Comparison of ENCODE assay signal across 9 cellular contexts in the genomic region with DNA sequence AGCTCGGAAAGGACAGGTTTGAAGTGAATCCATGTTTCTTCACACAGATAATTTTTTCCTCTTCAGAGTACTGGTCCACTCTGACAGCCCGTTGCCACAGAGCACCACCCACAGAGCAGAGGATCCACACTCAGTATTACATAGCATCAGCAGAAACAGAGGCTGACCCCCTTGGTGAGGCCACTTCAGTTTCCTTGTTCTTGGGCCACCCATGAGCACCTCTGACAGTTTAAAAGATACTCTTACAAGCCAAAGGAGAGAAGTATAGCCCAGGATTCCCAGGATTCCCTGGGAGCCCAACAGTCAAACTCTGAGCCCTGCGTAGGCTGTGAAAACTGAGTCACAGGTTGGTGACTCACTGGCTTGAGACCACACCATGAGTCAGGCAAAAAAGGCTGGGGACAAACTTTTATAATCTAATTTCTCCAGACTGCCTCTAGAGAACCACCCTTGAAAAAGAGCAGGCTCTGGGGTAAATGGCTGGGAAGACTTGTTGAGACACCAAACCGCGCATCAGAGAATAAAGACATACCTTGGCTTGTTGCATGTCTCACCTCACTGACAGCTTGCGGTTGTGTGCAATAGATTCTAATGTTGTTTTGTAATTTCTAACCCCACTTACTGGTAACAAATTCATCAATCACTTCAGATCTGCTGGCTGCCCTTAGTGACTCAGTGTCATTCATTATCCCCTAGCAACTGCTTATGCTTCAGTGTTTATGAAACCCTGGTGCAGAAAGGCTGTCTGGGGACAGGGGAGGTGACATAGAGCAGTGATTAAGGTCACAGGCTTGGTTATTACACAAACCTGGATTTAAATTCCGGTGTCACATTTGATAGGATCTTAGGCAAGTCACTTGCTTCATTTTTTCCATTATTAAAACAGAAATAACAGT. TPM values are rescaled to one million over a fixed set of nuclear protein-coding genes. Genes with fewer than 3 reads are reported as not detected.
DNase-seq lines count a peak whose midpoint lies in the region; ATAC-seq and TF ChIP-seq lines count a peak whose summit lies in the region.
"Had no signal": no experiment of that assay in that cellular context is flagged by ENCODE, and none has a peak within 500 bp of the region (broad histone marks: within the 10 kb centered on the region; RNA-seq: fewer than 3 reads in every experiment).

No MANE protein-coding gene starts in this region.

- peak; percentile 74 for ATAC-seq in GM18867 (IDR thresholded peaks at IDR 0.05; ENCODE audit: unreplicated experiment)
- no peak for ATAC-seq in GM21528 (IDR thresholded peaks at IDR 0.05; ENCODE audit: low FRiP score, unreplicated experiment)

- H3K36me3 ChIP-seq in adrenal gland (replicated peaks in 1 of 2) (no peaks in the 10 kb centered on the region), spleen (no peaks in the 10 kb centered on the region)

- H3K9me3 ChIP-seq in adrenal gland (replicated peaks in 1 of 3) (no peaks in the 10 kb centered on the region), spleen (no peaks in the 10 kb centered on the region)

- WGBS in adrenal gland, 4 donors = 40 to 55% (median 45%) methylated on average over 7 of the region's 7 CpGs
- WGBS in spleen, 5 donors = 78 to 90% (median 86%) methylated on average over 6 to 7 of the region's 7 CpGs

- TF ChIP-seq CTCF in adrenal gland (IDR thresholded peaks at IDR 0.05) (peak in 3 of 6 experiments; percentile 8 to 22 (median 13)), spleen (IDR thresholded peaks at IDR 0.05 in 8 of 11, conservative IDR thresholded peaks at IDR 0.05 in 3 of 11) (no peak)

- intact Hi-C loops in adrenal gland (cut with DNase I) = no loop called here
- intact Hi-C loops in spleen (cut with DNase I; ENCODE audit: low total_unique reads) = no loop called here

- DNase-seq in LoVo (ENCODE audit: low spot score) (peak; percentile 92), adrenal gland (peak; percentile 76 to 93 (median 91)), islet precursor cell (peak; percentile 91), NCI-H1092 treated with DMSO at 0.1 percent for 48 hours (lab: John Stamatoyannopoulos, UW) (no peak), spleen (no peak)
- peak; percentile 15 to 36 for DNase-seq in stimulated activated CD8-positive, alpha-beta memory T cell treated with anti-CD3 and anti-CD28 coated beads, Interleukin-7, amount 100 ng/mL, for 48 hours (ENCODE audit: extremely low read depth in 1 of 2, low read depth in 1 of 2)

- H3K27ac ChIP-seq in adrenal gland (peak overlapping the region; percentile 52 to 93 (median 81)), spleen (no peak overlapping the region)
- H3K27ac ChIP-seq: SK-N-MC had no signal

- H3K27me3 ChIP-seq in adrenal gland = no peaks in the 10 kb centered on the region
- no peaks in the 10 kb centered on the region for H3K27me3 ChIP-seq in spleen (replicated peaks in 1 of 7)

- H3K4me1 ChIP-seq in adrenal gland (replicated peaks in 1 of 2) = peaks cover 26 to 46% of the 10 kb centered on the region in 2 donors
- H3K4me1 ChIP-seq in spleen = peaks cover 0 to 21% (median 9%) of the 10 kb centered on the region in 6 donors

- TF ChIP-seq POLR2A in adrenal gland (IDR thresholded peaks at IDR 0.05) = peak in 1 of 2 donors; percentile 50
- no peak for TF ChIP-seq POLR2A in spleen (IDR thresholded peaks at IDR 0.05)

- H3K4me3 ChIP-seq in adrenal gland (no peak overlapping the region), spleen (no peak overlapping the region)
- H3K4me3 ChIP-seq: SK-N-MC had no signal

RNA-seq across cellular contexts. Expression of a gene that starts 56.9 kb away (rescaled TPM):
- 10 to 100 TPM; 16.2 to 49.4 (median 41.4) TPM for total RNA-seq in adrenal gland
- 10 to 100 TPM in 1 of 3 donors, 1 to 10 TPM in 2; 5.1 to 27.7 (median 9.5) TPM for polyA plus RNA-seq in adrenal gland
- total RNA-seq in spleen = 10 to 100 TPM in 6 of 7 donors, 1 to 10 TPM in 1; 9.6 to 28.0 (median 16.1) TPM
- polyA plus RNA-seq in spleen = 1 to 10 TPM; 1.5 to 4.8 (median 3.9) TPM

Comparison
In these comparisons a context has a peak if more than half of its experiments do, and no peak if none do; other contexts are left out.
1. DNase-seq: peak in LoVo (single experiment), adrenal gland (7 of 7), islet precursor cell (single experiment) and stimulated activated CD8-positive, alpha-beta memory T cell treated with anti-CD3 and anti-CD28 coated beads, Interleukin-7, amount 100 ng/mL, for 48 hours (2 of 2); none in NCI-H1092 treated with DMSO at 0.1 percent for 48 hours (single experiment) and spleen (single experiment).
2. H3K27ac ChIP-seq: peak in adrenal gland (5 of 5); none in spleen (0 of 8).